ENCODE assay signal across 1 cellular context in the genomic region with DNA sequence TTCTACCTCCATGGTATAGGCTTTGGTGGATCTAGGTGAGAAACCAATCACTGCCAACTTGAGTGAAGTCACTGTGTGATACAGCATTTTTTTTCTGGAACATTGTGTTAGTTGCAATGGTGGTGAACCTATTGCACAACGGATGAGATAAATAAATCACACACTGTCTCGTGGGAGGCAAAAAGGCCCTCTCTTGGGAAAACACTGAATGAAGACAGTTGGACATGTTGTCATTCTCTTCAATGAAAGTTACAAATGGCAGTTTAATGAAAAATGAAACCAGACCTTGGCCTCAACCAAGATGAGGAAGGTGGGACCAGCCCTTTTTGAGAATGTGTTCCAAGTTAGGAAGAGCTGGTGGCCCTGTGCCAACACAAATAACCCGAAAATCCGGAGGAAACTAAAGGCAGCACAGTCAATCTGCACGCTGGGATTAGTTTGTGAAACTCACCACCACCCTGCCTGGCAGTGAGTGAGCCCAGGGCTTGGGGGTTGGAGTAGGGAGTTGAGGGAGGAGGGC.
TF ChIP-seq lines count a peak whose summit lies in the region.

No MANE protein-coding gene starts in this region.

TF ChIP-seq in GM12878, 131 proteins besides CTCF, POLR2A, EP300 and RAD21 (continued from another document):
- TF ChIP-seq RCOR1 (conservative IDR thresholded peaks at IDR 0.05; ENCODE audit: low read depth, low read length) = no peak
- no peak for TF ChIP-seq SMC3 (IDR thresholded peaks at IDR 0.05; ENCODE audit: borderline replicate concordance, low read length)
- TF ChIP-seq PAX5 (IDR thresholded peaks at IDR 0.05; ENCODE audit: borderline replicate concordance, low read depth, low read length) = no peak
- TF ChIP-seq BHLHE40 (IDR thresholded peaks at IDR 0.05; ENCODE audit: borderline replicate concordance in 1 of 2, low read depth in 2 of 2, low read length in 1 of 2) = no peak
- no peak for TF ChIP-seq ZNF622 (IDR thresholded peaks at IDR 0.05)
- TF ChIP-seq, protein P1, sequence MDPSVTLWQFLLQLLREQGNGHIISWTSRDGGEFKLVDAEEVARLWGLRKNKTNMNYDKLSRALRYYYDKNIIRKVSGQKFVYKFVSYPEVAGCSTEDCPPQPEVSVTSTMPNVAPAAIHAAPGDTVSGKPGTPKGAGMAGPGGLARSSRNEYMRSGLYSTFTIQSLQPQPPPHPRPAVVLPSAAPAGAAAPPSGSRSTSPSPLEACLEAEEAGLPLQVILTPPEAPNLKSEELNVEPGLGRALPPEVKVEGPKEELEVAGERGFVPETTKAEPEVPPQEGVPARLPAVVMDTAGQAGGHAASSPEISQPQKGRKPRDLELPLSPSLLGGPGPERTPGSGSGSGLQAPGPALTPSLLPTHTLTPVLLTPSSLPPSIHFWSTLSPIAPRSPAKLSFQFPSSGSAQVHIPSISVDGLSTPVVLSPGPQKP (IDR thresholded peaks at IDR 0.05; ENCODE audit: low read depth, low read length) = no peak
- no peak for TF ChIP-seq STAT3 (IDR thresholded peaks at IDR 0.05; ENCODE audit: low read depth, low read length)
- TF ChIP-seq NRF1 (conservative IDR thresholded peaks at IDR 0.05; ENCODE audit: low read depth, low read length) = no peak
- no peak for TF ChIP-seq MEF2B (IDR thresholded peaks at IDR 0.05; ENCODE audit: partially characterized antibody, poor library complexity, severe bottlenecking)
- TF ChIP-seq, protein P2, sequence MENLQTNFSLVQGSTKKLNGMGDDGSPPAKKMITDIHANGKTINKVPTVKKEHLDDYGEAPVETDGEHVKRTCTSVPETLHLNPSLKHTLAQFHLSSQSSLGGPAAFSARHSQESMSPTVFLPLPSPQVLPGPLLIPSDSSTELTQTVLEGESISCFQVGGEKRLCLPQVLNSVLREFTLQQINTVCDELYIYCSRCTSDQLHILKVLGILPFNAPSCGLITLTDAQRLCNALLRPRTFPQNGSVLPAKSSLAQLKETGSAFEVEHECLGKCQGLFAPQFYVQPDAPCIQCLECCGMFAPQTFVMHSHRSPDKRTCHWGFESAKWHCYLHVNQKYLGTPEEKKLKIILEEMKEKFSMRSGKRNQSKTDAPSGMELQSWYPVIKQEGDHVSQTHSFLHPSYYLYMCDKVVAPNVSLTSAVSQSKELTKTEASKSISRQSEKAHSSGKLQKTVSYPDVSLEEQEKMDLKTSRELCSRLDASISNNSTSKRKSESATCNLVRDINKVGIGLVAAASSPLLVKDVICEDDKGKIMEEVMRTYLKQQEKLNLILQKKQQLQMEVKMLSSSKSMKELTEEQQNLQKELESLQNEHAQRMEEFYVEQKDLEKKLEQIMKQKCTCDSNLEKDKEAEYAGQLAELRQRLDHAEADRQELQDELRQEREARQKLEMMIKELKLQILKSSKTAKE (IDR thresholded peaks at IDR 0.05; ENCODE audit: low read depth, poor library complexity, severe bottlenecking) = no peak
